ENCODE assay signal across 26 cellular contexts in genomic region chr13:52034616-52035226, GRCh38. TPM values are rescaled to one million over a fixed set of nuclear protein-coding genes. Genes with fewer than 3 reads are reported as not detected.
DNase-seq lines count a peak whose midpoint lies in the region; ATAC-seq and TF ChIP-seq lines count a peak whose summit lies in the region.
"Had no signal": no experiment of that assay in that cellular context is flagged by ENCODE, and none has a peak within 500 bp of the region (broad histone marks: within the 10 kb centered on the region; RNA-seq: fewer than 3 reads in every experiment).

No MANE protein-coding gene starts in this region.

- intact Hi-C loops in lower lobe of right lung (cut with DNase I): no loop called here

- no peaks in the 10 kb centered on the region for H3K27me3 Mint-ChIP-seq in mesothelial cell of epicardium (ENCODE audit: low read depth)
- H3K27me3 Mint-ChIP-seq: memory B cell had no signal

- peak overlapping the region; percentile 40 for H3K27ac Mint-ChIP-seq in mesothelial cell of epicardium
- H3K27ac Mint-ChIP-seq: memory B cell had no signal

- no peaks in the 10 kb centered on the region for H3K36me3 ChIP-seq in HEK293 (ENCODE audit: control insufficient read depth in 2 of 2, insufficient read depth in 1 of 2, low read length in 2 of 2)
- H3K36me3 ChIP-seq in lower lobe of right lung: no peaks in the 10 kb centered on the region
- H3K36me3 ChIP-seq: sigmoid colon, uterus had no signal

- no peak overlapping the region for H3K27ac ChIP-seq in HEK293 (ENCODE audit: extremely low read depth, low read depth, low read length)
- no peak overlapping the region for H3K27ac ChIP-seq in lower lobe of right lung
- H3K27ac ChIP-seq: dorsolateral prefrontal cortex, sigmoid colon, testis, uterus had no signal

- CTCF ChIA-PET in HEK293 (lab: Yijun Ruan, JAX): interaction anchor here (0.5 to 0.6 kb wide), 2 partner anchors 33 to 51 kb away, joined by 3 to 4 read pairs; no protein-coding TSS in a partner anchor

- ATAC-seq in lower lobe of right lung (no peak), GM21367 (IDR thresholded peaks at IDR 0.05; ENCODE audit: unreplicated experiment) (no peak)
- ATAC-seq: left colon, Panc1 had no signal

- no peaks in the 10 kb centered on the region for H3K27me3 ChIP-seq in lower lobe of right lung (ENCODE audit: low read depth)
- H3K27me3 ChIP-seq: dorsolateral prefrontal cortex, sigmoid colon, testis, uterus had no signal

- H3K4me1 ChIP-seq in HEK293 (ENCODE audit: control insufficient read depth, insufficient read depth, low read length) (no peaks in the 10 kb centered on the region), lower lobe of right lung (no peaks in the 10 kb centered on the region)
- H3K4me1 ChIP-seq: sigmoid colon, testis, uterus had no signal

- H3K36me3 Mint-ChIP-seq in mesothelial cell of epicardium: peaks cover 30% of the 10 kb centered on the region

- POLR2A ChIA-PET in HEK293 (lab: Yijun Ruan, JAX): no interaction called here

- H3K4me3 Mint-ChIP-seq in mesothelial cell of epicardium: no peak overlapping the region
- H3K4me3 Mint-ChIP-seq: memory B cell had no signal

- H3K4me3 ChIP-seq in HEK293 (ENCODE audit: low read depth, low read length): no peak overlapping the region
- H3K4me3 ChIP-seq in lower lobe of right lung: no peak overlapping the region
- H3K4me3 ChIP-seq: dorsolateral prefrontal cortex, sigmoid colon, testis, uterus had no signal

- TF ChIP-seq CTCF in HEK293 (tag by site-specific recombination; IDR thresholded peaks at IDR 0.05) (no peak), mesothelial cell of epicardium (IDR thresholded peaks at IDR 0.05; ENCODE audit: unreplicated experiment) (no peak), lower lobe of right lung (IDR thresholded peaks at IDR 0.05) (no peak)

- DNase-seq in NCI-H2029 (lab: John Stamatoyannopoulos, UW): peak; percentile 31
- DNase-seq in NCI-H748 treated with DMSO at 0.1 percent for 48 hours (lab: John Stamatoyannopoulos, UW): peak; percentile 86
- DNase-seq in mesothelial cell of epicardium (ENCODE audit: low spot score in 2 of 2, unreplicated experiment in 2 of 2): no peak
- DNase-seq in activated naive CD4-positive, alpha-beta T cell treated with anti-CD3 and anti-CD28 coated beads, Interleukin-2, amount 50 U/mL, for 16 hours: no peak
- no peak for DNase-seq in lower lobe of right lung
- DNase-seq: activated CD4-positive, alpha-beta T cell treated with anti-CD3 and anti-CD28 coated beads for 48 hours; activated T-cell treated with anti-CD3 and anti-CD28 coated beads, Interleukin-2, amount 50 U/mL, for 48 hours; Calu3; cerebellar nuclear complex; dorsolateral prefrontal cortex; GOT3; hippocampal formation; left colon; NCI-H1436; NCI-H446; posterior cingulate gyrus; SIG-M5; sigmoid colon; stimulated activated CD4-positive, alpha-beta T cell treated with anti-CD3 and anti-CD28 coated beads, Interleukin-15, amount 100 ng/mL, for 24 hours; stimulated activated naive CD4-positive, alpha-beta T cell treated with Interleukin-2 at 50 U/mL for 16 hours; testis; uterus had no signal

- H3K9me3 Mint-ChIP-seq in mesothelial cell of epicardium: peaks cover 18% of the 10 kb centered on the region

- peaks cover 14% of the 10 kb centered on the region for H3K4me1 Mint-ChIP-seq in mesothelial cell of epicardium

- no peaks in the 10 kb centered on the region for H3K9me3 ChIP-seq in HEK293 (ENCODE audit: control insufficient read depth, insufficient read depth, low read depth, low read length)
- H3K9me3 ChIP-seq in lower lobe of right lung: no peaks in the 10 kb centered on the region
- H3K9me3 ChIP-seq: sigmoid colon, testis, uterus had no signal

TF ChIP-seq in HEK293, 187 proteins besides CTCF, POLR2A, EP300 and RAD21:
- TF ChIP-seq ZNF2 (tag by site-specific recombination; IDR thresholded peaks at IDR 0.05) (no peak), SETDB1 (IDR thresholded peaks at IDR 0.05; ENCODE audit: insufficient read length, low read length) (peak; percentile 38), FEZF1 (tag by site-specific recombination; IDR thresholded peaks at IDR 0.05) (peak; percentile 32; the same call in 1 of the 2 replicates), ZNF132 (tag by site-specific recombination; IDR thresholded peaks at IDR 0.05; ENCODE audit: borderline replicate concordance) (no peak), ZNF366 (tag by site-specific recombination; conservative IDR thresholded peaks at IDR 0.05) (no peak), PRDM6 (tag by site-specific recombination; IDR thresholded peaks at IDR 0.05) (peak; percentile 63; the same call in 1 of the 2 replicates), ZSCAN16 (tag by site-specific recombination; IDR thresholded peaks at IDR 0.05) (no peak), GLIS2 (tag by site-specific recombination; IDR thresholded peaks at IDR 0.05) (no peak)
- TF ChIP-seq, protein P1, sequence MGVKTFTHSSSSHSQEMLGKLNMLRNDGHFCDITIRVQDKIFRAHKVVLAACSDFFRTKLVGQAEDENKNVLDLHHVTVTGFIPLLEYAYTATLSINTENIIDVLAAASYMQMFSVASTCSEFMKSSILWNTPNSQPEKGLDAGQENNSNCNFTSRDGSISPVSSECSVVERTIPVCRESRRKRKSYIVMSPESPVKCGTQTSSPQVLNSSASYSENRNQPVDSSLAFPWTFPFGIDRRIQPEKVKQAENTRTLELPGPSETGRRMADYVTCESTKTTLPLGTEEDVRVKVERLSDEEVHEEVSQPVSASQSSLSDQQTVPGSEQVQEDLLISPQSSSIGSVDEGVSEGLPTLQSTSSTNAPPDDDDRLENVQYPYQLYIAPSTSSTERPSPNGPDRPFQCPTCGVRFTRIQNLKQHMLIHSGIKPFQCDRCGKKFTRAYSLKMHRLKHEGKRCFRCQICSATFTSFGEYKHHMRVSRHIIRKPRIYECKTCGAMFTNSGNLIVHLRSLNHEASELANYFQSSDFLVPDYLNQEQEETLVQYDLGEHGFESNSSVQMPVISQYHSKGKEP (tag by site-specific recombination; IDR thresholded peaks at IDR 0.05): peak; percentile 70; the same call in 1 of the 2 replicates

RNA-seq across cellular contexts. Expression of gene UTP14C, which starts 10.2 kb away (rescaled TPM):
- total RNA-seq in mesothelial cell of epicardium (24.8 to 27.1 TPM (median 25.3 TPM) in 3 replicates), lower lobe of right lung (18.4 TPM)

RNA-seq across cellular contexts. Expression of gene ALG11, which starts 22.5 kb away (rescaled TPM):
- total RNA-seq in mesothelial cell of epicardium (65.7 to 68.7 TPM (median 66.2 TPM) in 3 replicates), lower lobe of right lung (34.5 TPM)

RNA-seq across cellular contexts. Expression of gene ATP7B, which starts 23.5 kb away (rescaled TPM):
- total RNA-seq in mesothelial cell of epicardium (133 to 142 TPM (median 137 TPM) in 3 replicates), lower lobe of right lung (6.3 TPM)

Comparison
In these comparisons a context has a peak if more than half of its experiments do, and no peak if none do; other contexts are left out.
1. DNase-seq: peak in NCI-H2029 (single experiment) and NCI-H748 treated with DMSO at 0.1 percent for 48 hours (single experiment); none in mesothelial cell of epicardium (0 of 2), activated naive CD4-positive, alpha-beta T cell treated with anti-CD3 and anti-CD28 coated beads, Interleukin-2, amount 50 U/mL, for 16 hours (single experiment) and lower lobe of right lung (single experiment).
2. RNA of gene ATP7B, which starts 23.5 kb away (total RNA-seq): 133 to 142 TPM in mesothelial cell of epicardium; 6.3 TPM in lower lobe of right lung (single experiment); every median in the first group is over 10 times any median in the second.